In the genomic region with DNA sequence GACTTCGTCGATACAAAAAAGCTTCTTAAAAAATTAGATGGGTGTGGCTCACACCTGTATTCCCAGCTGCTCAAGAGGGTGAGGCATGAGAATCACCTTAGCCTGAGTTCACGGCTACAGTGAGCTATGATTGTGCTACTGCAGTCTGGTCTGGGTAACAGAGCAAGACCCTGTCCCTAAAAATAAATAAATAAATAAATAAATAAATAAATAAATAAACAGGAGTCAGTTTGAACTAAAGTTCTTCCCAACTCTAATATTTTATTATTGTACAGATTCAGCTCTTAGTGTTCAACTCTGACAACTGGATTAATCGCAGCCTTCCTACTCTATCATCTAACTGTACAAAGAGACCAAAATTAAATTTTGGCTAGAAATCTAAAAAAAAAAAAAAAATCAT, we compare ENCODE assay signal across 6 cellular contexts.
"Had no signal": no experiment of that assay in that cellular context is flagged by ENCODE, and none has a peak within 500 bp of the region (broad histone marks: within the 10 kb centered on the region; RNA-seq: fewer than 3 reads in every experiment).

No MANE protein-coding gene starts in this region.

- DNase-seq: H9, HCEC 1CT, HFFc6, KBM-7 had no signal

- H2AFZ ChIP-seq: GM23338 had no signal

- H3K4me2 ChIP-seq: GM23338 had no signal

- H3K4me3 ChIP-seq: GM23338 had no signal

- H3K4me3 Mint-ChIP-seq: GM23338, H9, HFFc6, IgD-negative memory B cell had no signal

- H3K27me3 Mint-ChIP-seq: IgD-negative memory B cell had no signal

- ATAC-seq: GM23338 had no signal

- H3K9me3 Mint-ChIP-seq: GM23338, H9, HFFc6, IgD-negative memory B cell had no signal

- H3K27ac Mint-ChIP-seq: GM23338, H9, HFFc6, IgD-negative memory B cell had no signal

- H3K4me1 Mint-ChIP-seq: GM23338, H9 had no signal

- H3K36me3 Mint-ChIP-seq: IgD-negative memory B cell had no signal
